25 cellular contexts compared by ENCODE assay signal in genomic region chr20:44426879-44427785, GRCh38.
"Had no signal": no experiment of that assay in that cellular context is flagged by ENCODE, and none has a peak within 500 bp of the region (broad histone marks: within the 10 kb centered on the region; RNA-seq: fewer than 3 reads in every experiment).

No MANE protein-coding gene starts in this region.

- ATAC-seq: gastroesophageal sphincter; left cardiac atrium; lower lobe of right lung; naive thymus-derived CD4-positive, alpha-beta T cell had no signal

- H3K4me1 Mint-ChIP-seq: central memory CD8-positive, alpha-beta T cell; memory B cell; mesothelial cell of epicardium; naive thymus-derived CD4-positive, alpha-beta T cell; neural crest cell had no signal

- H3K36me3 Mint-ChIP-seq: memory B cell; mesothelial cell of epicardium; naive thymus-derived CD4-positive, alpha-beta T cell; type B pancreatic cell had no signal

- H3K9me3 Mint-ChIP-seq: central memory CD8-positive, alpha-beta T cell; memory B cell; mesothelial cell of epicardium; naive thymus-derived CD4-positive, alpha-beta T cell; neural crest cell; type B pancreatic cell had no signal

- H3K27ac Mint-ChIP-seq: memory B cell, mesothelial cell of epicardium, type B pancreatic cell had no signal

- H3K4me3 Mint-ChIP-seq: central memory CD8-positive, alpha-beta T cell; memory B cell; mesothelial cell of epicardium; naive thymus-derived CD4-positive, alpha-beta T cell; neural crest cell; type B pancreatic cell had no signal

- FAIRE-seq: endometrium, keratinocyte, small intestine, urothelium cell line had no signal

- DNase-seq: colonic mucosa; dermis blood vessel endothelial cell; effector CD8-positive, alpha-beta T cell; glutamatergic neuron; left cardiac atrium; left ventricle myocardium inferior; lower lobe of right lung; naive thymus-derived CD4-positive, alpha-beta T cell; posterior cingulate gyrus; sigmoid colon; small intestine; stimulated activated CD4-positive, alpha-beta T cell treated with anti-CD3 and anti-CD28 coated beads, Interleukin-12 subunit alpha, Interleukin-12 subunit beta, amount 100 ng/mL, for 4 hours; stimulated activated naive CD4-positive, alpha-beta T cell; stomach; substantia nigra; thyroid gland had no signal
